8 cellular contexts compared by ENCODE assay signal in the genomic region with DNA sequence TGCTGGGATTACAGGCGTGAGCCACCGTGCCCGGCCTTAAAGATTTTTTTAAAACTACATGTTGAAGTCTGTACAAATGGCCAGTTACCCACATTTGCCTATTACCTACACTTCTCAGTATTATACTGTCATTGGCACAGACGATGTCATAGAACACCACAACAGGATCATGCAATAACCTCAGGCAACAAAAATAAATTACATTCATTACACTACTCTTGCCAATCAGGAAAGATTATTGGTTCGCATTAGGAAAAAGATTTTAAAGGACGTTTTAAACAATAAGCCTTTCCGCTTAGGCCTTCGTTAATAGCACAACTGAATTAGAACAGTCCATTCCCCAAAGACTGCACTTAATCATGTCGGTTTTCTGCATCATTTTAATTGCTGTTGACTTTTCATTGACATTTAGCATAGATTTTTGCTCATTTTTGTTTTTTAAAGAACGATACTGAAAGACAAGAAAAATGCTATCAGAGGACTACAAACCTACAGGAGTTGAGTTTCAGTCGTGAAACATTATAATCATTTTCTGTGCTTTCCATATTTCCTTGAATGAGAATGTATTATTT. TPM values are rescaled to one million over a fixed set of nuclear protein-coding genes. Genes with fewer than 3 reads are reported as not detected.
DNase-seq lines count a peak whose midpoint lies in the region; ATAC-seq and TF ChIP-seq lines count a peak whose summit lies in the region.

No MANE protein-coding gene starts in this region.

- no peaks in the 10 kb centered on the region for H3K9me3 Mint-ChIP-seq in activated naive CD4-positive, alpha-beta T cell treated with anti-CD3 and anti-CD28 coated beads, Interleukin-2, amount 50 U/mL, for 24 hours
- H3K9me3 Mint-ChIP-seq in activated T-helper 1 cell treated with anti-CD3 and anti-CD28 coated beads, Interleukin-12 subunit alpha, Interleukin-12 subunit beta, Interleukin-2, Interleukin-4 antibody, amounts not matched to agents 30 ng/mL and 10 ng/mL and 1 ng/mL, durations not matched to agents 14 hours and 24 hours and 36 hours: no peaks in the 10 kb centered on the region
- peaks cover 6% of the 10 kb centered on the region for H3K9me3 Mint-ChIP-seq in type B pancreatic cell

- no peaks in the 10 kb centered on the region for H3K9me3 ChIP-seq in left lung

- TF ChIP-seq CTCF in left lung (IDR thresholded peaks at IDR 0.05) (no peak), type B pancreatic cell (conservative IDR thresholded peaks at IDR 0.05) (no peak)

- H3K27ac Mint-ChIP-seq in activated naive CD4-positive, alpha-beta T cell treated with anti-CD3 and anti-CD28 coated beads, Interleukin-2, amount 50 U/mL, for 24 hours: peak overlapping the region; percentile 93
- peak overlapping the region; percentile 81 for H3K27ac Mint-ChIP-seq in activated T-helper 1 cell treated with anti-CD3 and anti-CD28 coated beads, Interleukin-12 subunit alpha, Interleukin-12 subunit beta, Interleukin-2, Interleukin-4 antibody, amounts not matched to agents 30 ng/mL and 10 ng/mL and 1 ng/mL, durations not matched to agents 14 hours and 24 hours and 36 hours
- H3K27ac Mint-ChIP-seq in type B pancreatic cell: peak overlapping the region; percentile 93

- H3K27me3 ChIP-seq in left lung: no peaks in the 10 kb centered on the region

- peaks cover 7% of the 10 kb centered on the region for H3K36me3 Mint-ChIP-seq in activated naive CD4-positive, alpha-beta T cell treated with anti-CD3 and anti-CD28 coated beads, Interleukin-2, amount 50 U/mL, for 24 hours
- H3K36me3 Mint-ChIP-seq in activated T-helper 1 cell treated with anti-CD3 and anti-CD28 coated beads, Interleukin-12 subunit alpha, Interleukin-12 subunit beta, Interleukin-2, Interleukin-4 antibody, amounts not matched to agents 30 ng/mL and 10 ng/mL and 1 ng/mL, durations not matched to agents 14 hours and 24 hours and 36 hours (ENCODE audit: low read depth): peaks cover 19% of the 10 kb centered on the region
- H3K36me3 Mint-ChIP-seq in type B pancreatic cell: peaks cover 14% of the 10 kb centered on the region

- ATAC-seq in left lung (no peak), HG02884 (IDR thresholded peaks at IDR 0.05; ENCODE audit: unreplicated experiment) (no peak), HG03469 (IDR thresholded peaks at IDR 0.05; ENCODE audit: unreplicated experiment) (no peak)

- intact Hi-C loops in activated T-helper 1 cell treated with anti-CD3 and anti-CD28 coated beads, Interleukin-12 subunit alpha, Interleukin-12 subunit beta, Interleukin-2, Interleukin-4 antibody, amounts not matched to agents 30 ng/mL and 10 ng/mL and 1 ng/mL, durations not matched to agents 14 hours and 24 hours and 36 hours (cut with micrococcal nuclease): loop anchor here (1.0 to 5.0 kb wide), 2 partner anchors 147 to 357 kb away; a partner anchor contains a TSS
- intact Hi-C loops in left lung (cut with DNase I): no loop called here

- peak overlapping the region; percentile 98 to 99 for H3K27ac ChIP-seq in left lung

- H3K4me1 ChIP-seq in left lung: peaks cover 6 to 39% of the 10 kb centered on the region in 2 donors

- H3K4me3 ChIP-seq in left lung: peak overlapping the region in 1 of 2 donors; percentile 71

- no peaks in the 10 kb centered on the region for H3K27me3 Mint-ChIP-seq in activated naive CD4-positive, alpha-beta T cell treated with anti-CD3 and anti-CD28 coated beads, Interleukin-2, amount 50 U/mL, for 24 hours
- no peaks in the 10 kb centered on the region for H3K27me3 Mint-ChIP-seq in activated T-helper 1 cell treated with anti-CD3 and anti-CD28 coated beads, Interleukin-12 subunit alpha, Interleukin-12 subunit beta, Interleukin-2, Interleukin-4 antibody, amounts not matched to agents 30 ng/mL and 10 ng/mL and 1 ng/mL, durations not matched to agents 14 hours and 24 hours and 36 hours (ENCODE audit: insufficient read depth)
- no peaks in the 10 kb centered on the region for H3K27me3 Mint-ChIP-seq in type B pancreatic cell

- H3K4me3 Mint-ChIP-seq in activated naive CD4-positive, alpha-beta T cell treated with anti-CD3 and anti-CD28 coated beads, Interleukin-2, amount 50 U/mL, for 24 hours: peak overlapping the region; percentile 94
- peak overlapping the region; percentile 88 for H3K4me3 Mint-ChIP-seq in activated T-helper 1 cell treated with anti-CD3 and anti-CD28 coated beads, Interleukin-12 subunit alpha, Interleukin-12 subunit beta, Interleukin-2, Interleukin-4 antibody, amounts not matched to agents 30 ng/mL and 10 ng/mL and 1 ng/mL, durations not matched to agents 14 hours and 24 hours and 36 hours
- peak overlapping the region; percentile 83 for H3K4me3 Mint-ChIP-seq in type B pancreatic cell

- DNase-seq in activated naive CD4-positive, alpha-beta T cell treated with anti-CD3 and anti-CD28 coated beads, Interleukin-2, amount 50 U/mL, for 16 hours: no peak
- DNase-seq in activated T-helper 1 cell treated with anti-CD3 and anti-CD28 coated beads, Interleukin-12 subunit alpha, Interleukin-12 subunit beta, Interleukin-2, Interleukin-4 antibody, amounts not matched to agents 30 ng/mL and 10 ng/mL and 1 ng/mL, durations not matched to agents 14 hours and 24 hours and 36 hours (ENCODE audit: low spot score): no peak
- no peak for DNase-seq in left lung
- no peak for DNase-seq in type B pancreatic cell (ENCODE audit: extremely low spot score, unreplicated experiment)
- no peak for DNase-seq in stimulated activated CD8-positive, alpha-beta memory T cell treated with anti-CD3 and anti-CD28 coated beads, Interleukin-4, amount 100 ng/mL, for 48 hours

- no peaks in the 10 kb centered on the region for H3K36me3 ChIP-seq in left lung

- peaks cover 56% of the 10 kb centered on the region for H3K4me1 Mint-ChIP-seq in activated naive CD4-positive, alpha-beta T cell treated with anti-CD3 and anti-CD28 coated beads, Interleukin-2, amount 50 U/mL, for 24 hours
- H3K4me1 Mint-ChIP-seq in activated T-helper 1 cell treated with anti-CD3 and anti-CD28 coated beads, Interleukin-12 subunit alpha, Interleukin-12 subunit beta, Interleukin-2, Interleukin-4 antibody, amounts not matched to agents 30 ng/mL and 10 ng/mL and 1 ng/mL, durations not matched to agents 14 hours and 24 hours and 36 hours (ENCODE audit: low read depth): peaks cover 42% of the 10 kb centered on the region
- peaks cover 26% of the 10 kb centered on the region for H3K4me1 Mint-ChIP-seq in type B pancreatic cell (ENCODE audit: unreplicated experiment)

RNA-seq across cellular contexts. Expression of a gene that starts 0.9 kb away (rescaled TPM):
- 81.2 and 81.7 TPM in 2 replicates for total RNA-seq in activated T-helper 1 cell treated with anti-CD3 and anti-CD28 coated beads, Interleukin-12 subunit alpha, Interleukin-12 subunit beta, Interleukin-2, Interleukin-4 antibody, amounts not matched to agents 30 ng/mL and 10 ng/mL and 1 ng/mL, durations not matched to agents 14 hours and 24 hours and 36 hours
- total RNA-seq in left lung (10 to 100 TPM; 72.8 to 82.0 TPM), type B pancreatic cell (ENCODE audit: low replicate concordance) (92.2 and 104 TPM in 2 replicates)
